ENCODE assay signal across 16 cellular contexts in the genomic region with DNA sequence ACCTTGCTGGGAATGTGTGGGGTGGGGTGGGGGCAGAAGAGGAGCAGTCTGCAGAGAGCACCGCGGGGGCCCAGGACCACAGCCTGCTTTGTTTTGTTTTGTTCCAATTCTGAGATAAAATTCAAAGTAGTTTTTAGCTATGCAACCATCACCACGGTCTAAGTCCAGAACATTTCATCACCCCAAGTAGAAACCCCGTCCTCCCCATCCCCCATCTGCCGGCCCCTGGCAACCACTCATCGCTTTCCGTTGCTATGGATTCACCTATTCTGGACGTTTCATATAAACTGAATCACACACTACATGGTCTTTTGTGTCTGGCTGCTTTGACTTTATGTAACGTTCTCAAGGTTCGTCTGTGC. TPM values are rescaled to one million over a fixed set of nuclear protein-coding genes. Genes with fewer than 3 reads are reported as not detected.
DNase-seq lines count a peak whose midpoint lies in the region; ATAC-seq, FAIRE-seq and TF ChIP-seq lines count a peak whose summit lies in the region.
"Had no signal": no experiment of that assay in that cellular context is flagged by ENCODE, and none has a peak within 500 bp of the region (broad histone marks: within the 10 kb centered on the region; RNA-seq: fewer than 3 reads in every experiment).

No MANE protein-coding gene starts in this region.

- no peaks in the 10 kb centered on the region for H3K9me2 ChIP-seq in MM.1S (replicated peaks; ENCODE audit: insufficient read depth, low read length)

- H3K4me3 ChIP-seq in BLaER1 treated with 17β-estradiol and CSF1 and Interleukin-3, amounts not matched to agents 10 nM and 100 nM, result no peak overlapping the region
- H3K4me3 ChIP-seq in HEK293 (ENCODE audit: low read depth, low read length), result no peak overlapping the region
- no peak overlapping the region for H3K4me3 ChIP-seq in body of pancreas
- no peak overlapping the region for H3K4me3 ChIP-seq in MM.1S (ENCODE audit: low read length)
- H3K4me3 ChIP-seq: HAP-1, MG63 had no signal

- H3K36me3 ChIP-seq in BLaER1 treated with 17β-estradiol and CSF1 and Interleukin-3, amounts not matched to agents 10 nM and 100 nM, result peaks cover 0 to 7% (median 0%) of the 10 kb centered on the region in 11 experiments; a peak in 2 of 22 replicates
- H3K36me3 ChIP-seq in HEK293 (ENCODE audit: control insufficient read depth in 2 of 2, insufficient read depth in 1 of 2, low read length in 2 of 2), result no peaks in the 10 kb centered on the region
- H3K36me3 ChIP-seq in body of pancreas (replicated peaks in 1 of 2; ENCODE audit: insufficient read depth in 1 of 2, low read depth in 2 of 2), result no peaks in the 10 kb centered on the region
- H3K36me3 ChIP-seq in MM.1S (replicated peaks; ENCODE audit: insufficient read depth, low read length), result no peaks in the 10 kb centered on the region
- H3K36me3 ChIP-seq: HAP-1, MG63 had no signal

- no peak for FAIRE-seq in GM12891 (lab: Jason Lieb, UNC)

- CTCF ChIA-PET in HEK293 (lab: Yijun Ruan, JAX), result interaction anchor here (0.6 to 1.6 kb wide), 5 partner anchors 9 to 1159 kb away, joined by 3 to 4 read pairs (median 3); partner anchors contain the start of gene FOXO3B
- CTCF ChIA-PET in Calu3 (lab: Charles Lee), result interaction anchor here (1.0 kb wide), 1 partner anchor 90 kb away, joined by 4 read pairs; no protein-coding TSS in a partner anchor

- intact Hi-C loops in body of pancreas (cut with DNase I) (no loop called here), Calu3 (cut with micrococcal nuclease; ENCODE audit: unreplicated experiment) (no loop called here)

- TF ChIP-seq CTCF in HEK293 (tag by site-specific recombination; IDR thresholded peaks at IDR 0.05), result no peak
- no peak for TF ChIP-seq CTCF in body of pancreas (IDR thresholded peaks at IDR 0.05)
- no peak for TF ChIP-seq CTCF in nephron progenitor cell (IDR thresholded peaks at IDR 0.05)
- no peak for TF ChIP-seq CTCF in MM.1S (IDR thresholded peaks at IDR 0.05; ENCODE audit: low read length)
- no peak for TF ChIP-seq CTCF in Calu3 (IDR thresholded peaks at IDR 0.05; ENCODE audit: unreplicated experiment)

- no peaks in the 10 kb centered on the region for H3K27me3 ChIP-seq in BLaER1 treated with 17β-estradiol and CSF1 and Interleukin-3, amounts not matched to agents 10 nM and 100 nM
- H3K27me3 ChIP-seq in body of pancreas (no peaks in the 10 kb centered on the region), MM.1S (replicated peaks; ENCODE audit: insufficient read depth, low read length) (no peaks in the 10 kb centered on the region)
- H3K27me3 ChIP-seq: MG63 had no signal

- no TSS peak for BruUV-seq in Calu3 (replicated peaks; lab: Mats Ljungman, UMichigan)

- peaks cover 6% of the 10 kb centered on the region for H3K9me3 Mint-ChIP-seq in nephron progenitor cell
- H3K9me3 Mint-ChIP-seq in Calu3 (ENCODE audit: low read depth, unreplicated experiment), result no peaks in the 10 kb centered on the region
- H3K9me3 Mint-ChIP-seq: IgD-negative memory B cell had no signal

- H3K27ac Mint-ChIP-seq in nephron progenitor cell (peak overlapping the region; percentile 81), Calu3 (ENCODE audit: unreplicated experiment) (no peak overlapping the region)

- H3K27me3 Mint-ChIP-seq in nephron progenitor cell (ENCODE audit: low read depth, poor library complexity) (no peaks in the 10 kb centered on the region), Calu3 (ENCODE audit: unreplicated experiment) (no peaks in the 10 kb centered on the region)
- H3K27me3 Mint-ChIP-seq: IgD-negative memory B cell had no signal

- peaks cover 5% of the 10 kb centered on the region for H3K36me3 Mint-ChIP-seq in nephron progenitor cell (ENCODE audit: low read depth)
- H3K36me3 Mint-ChIP-seq in Calu3 (ENCODE audit: insufficient read depth, unreplicated experiment), result peaks cover 3% of the 10 kb centered on the region

- H3K9ac ChIP-seq in BLaER1 treated with 17β-estradiol and CSF1 and Interleukin-3, amounts not matched to agents 10 nM and 100 nM, result no peak overlapping the region
- no peak overlapping the region for H3K9ac ChIP-seq in MM.1S (ENCODE audit: low read length)

- H3K79me2 ChIP-seq in MM.1S (ENCODE audit: low read length), result no peaks in the 10 kb centered on the region

- no peak for DNase-seq in body of pancreas
- DNase-seq in nephron progenitor cell, result no peak
- DNase-seq in MM.1S, result no peak
- DNase-seq in GM12891 (ENCODE audit: insufficient read length, low spot score), result no peak
- DNase-seq in Calu3, result no peak
- DNase-seq in SHP77 treated with DMSO at 0.1 percent for 48 hours (lab: John Stamatoyannopoulos, UW), result no peak
- DNase-seq: ACHN, DND-41, Karpas-422, MG63 had no signal

- H3K27ac ChIP-seq in BLaER1 treated with 17β-estradiol and CSF1 and Interleukin-3, amounts not matched to agents 10 nM and 100 nM, result no peak overlapping the region
- H3K27ac ChIP-seq in HEK293 (ENCODE audit: extremely low read depth, low read depth, low read length), result no peak overlapping the region
- H3K27ac ChIP-seq in body of pancreas, result peak overlapping the region; percentile 44 to 78 (median 71)
- H3K27ac ChIP-seq in MM.1S (ENCODE audit: low read length), result no peak overlapping the region

- peaks cover 0 to 80% (median 19%) of the 10 kb centered on the region in 11 experiments; a peak in 12 of 22 replicates for H4K20me1 ChIP-seq in BLaER1 treated with 17β-estradiol and CSF1 and Interleukin-3, amounts not matched to agents 10 nM and 100 nM
- H4K20me1 ChIP-seq in MM.1S (ENCODE audit: insufficient read depth, low read length), result no peaks in the 10 kb centered on the region

- H3K4me1 ChIP-seq in BLaER1 treated with 17β-estradiol and CSF1 and Interleukin-3, amounts not matched to agents 10 nM and 100 nM, result peaks cover 5 to 72% (median 58%) of the 10 kb centered on the region in 10 experiments; a peak in 18 of 20 replicates
- H3K4me1 ChIP-seq in HEK293 (ENCODE audit: control insufficient read depth, insufficient read depth, low read length) (peaks cover 2% of the 10 kb centered on the region; the same call in 1 of the 2 replicates), body of pancreas (peaks cover 21% of the 10 kb centered on the region), MM.1S (ENCODE audit: low read length) (no peaks in the 10 kb centered on the region)
- H3K4me1 ChIP-seq: HAP-1 had no signal

- POLR2A ChIA-PET in HEK293 (lab: Yijun Ruan, JAX), result interaction anchor here (0.6 kb wide), 1 partner anchor 653 kb away, joined by 3 read pairs; no protein-coding TSS in a partner anchor

- no peaks in the 10 kb centered on the region for H3K9me3 ChIP-seq in BLaER1 treated with 17β-estradiol and CSF1 and Interleukin-3, amounts not matched to agents 10 nM and 100 nM (replicated peaks in 1 of 11)
- H3K9me3 ChIP-seq in HEK293 (ENCODE audit: control insufficient read depth, insufficient read depth, low read depth, low read length) (no peaks in the 10 kb centered on the region), body of pancreas (no peaks in the 10 kb centered on the region), MM.1S (replicated peaks; ENCODE audit: insufficient read depth, low read length) (no peaks in the 10 kb centered on the region)
- H3K9me3 ChIP-seq: HAP-1, MG63 had no signal

- ATAC-seq in body of pancreas, result no peak

- H3K4me3 Mint-ChIP-seq in nephron progenitor cell, result no peak overlapping the region
- no peak overlapping the region for H3K4me3 Mint-ChIP-seq in Calu3 (ENCODE audit: low read depth, unreplicated experiment)
- H3K4me3 Mint-ChIP-seq: CD14-positive monocyte had no signal

- no peak for TF ChIP-seq POLR2A in body of pancreas (IDR thresholded peaks at IDR 0.05)
- TF ChIP-seq POLR2A in GM12891 (IDR thresholded peaks at IDR 0.05; ENCODE audit: low read depth, low read length), result no peak

- H3F3A ChIP-seq in MM.1S (ENCODE audit: insufficient read depth, low read length), result no peaks in the 10 kb centered on the region

- H3K4me1 Mint-ChIP-seq in nephron progenitor cell (peaks cover 29% of the 10 kb centered on the region), Calu3 (ENCODE audit: low read depth, unreplicated experiment) (no peaks in the 10 kb centered on the region)
- H3K4me1 Mint-ChIP-seq: CD14-positive monocyte had no signal

- H2AFZ ChIP-seq in MM.1S (ENCODE audit: low read length), result no peak overlapping the region

- 45 to 48% methylated on average over 8 to 10 of the region's 10 CpGs for WGBS in body of pancreas, 2 donors

- peak overlapping the region in 9 of 11 experiments; percentile 43 to 98 (median 57); a peak in 15 of 22 replicates for H3K4me2 ChIP-seq in BLaER1 treated with 17β-estradiol and CSF1 and Interleukin-3, amounts not matched to agents 10 nM and 100 nM
- no peak overlapping the region for H3K4me2 ChIP-seq in MM.1S (ENCODE audit: low read depth, low read length)

TF ChIP-seq in GM12891, 5 proteins besides CTCF, POLR2A, EP300 and RAD21:
- TF ChIP-seq POLR2AphosphoS5 (IDR thresholded peaks at IDR 0.05; ENCODE audit: low read depth, low read length) (no peak), SPI1 (IDR thresholded peaks at IDR 0.05; ENCODE audit: low read depth, low read length) (no peak), PAX5 (IDR thresholded peaks at IDR 0.05; ENCODE audit: insufficient read depth, low read length, severe bottlenecking) (no peak), POU2F2 (IDR thresholded peaks at IDR 0.05; ENCODE audit: low read depth, low read length) (no peak), TAF1 (IDR thresholded peaks at IDR 0.05; ENCODE audit: low read depth, low read length) (no peak)
TF ChIP-seq in GM12891: peak in this region for 0.

RNA-seq across cellular contexts. Expression of gene RASD1, which starts 27.5 kb away (rescaled TPM):
- total RNA-seq in body of pancreas (10 to 100 TPM; 17.6 to 58.0 TPM), Calu3 (2022) (not detected in 2 replicates)
- polyA plus RNA-seq in GM12891 (2012; ENCODE audit: low read depth, missing spikeins), result 0.08 TPM
- total RNA-seq: G401 had no signal

RNA-seq across cellular contexts. Expression of gene MED9, which starts 46.9 kb away (rescaled TPM):
- total RNA-seq in body of pancreas (1 to 10 TPM; 4.9 to 7.8 TPM), Calu3 (2022) (12.3 and 12.7 TPM in 2 replicates)
- polyA plus RNA-seq in GM12891 (2012; ENCODE audit: low read depth, missing spikeins), result 10.4 TPM

Comparison
In these comparisons a context has a peak if more than half of its experiments do, and no peak if none do; other contexts are left out.
1. H3K27ac ChIP-seq: peak in body of pancreas (4 of 4); none in BLaER1 treated with 17β-estradiol and CSF1 and Interleukin-3, amounts not matched to agents 10 nM and 100 nM (0 of 11), HEK293 (single experiment) and MM.1S (single experiment).
2. RNA of gene RASD1, which starts 27.5 kb away (total RNA-seq): 17.6 to 58.0 TPM in body of pancreas; not detected in Calu3; every median in the first group is over 10 times any median in the second.